1 cellular context compared by ENCODE assay signal in the genomic region with DNA sequence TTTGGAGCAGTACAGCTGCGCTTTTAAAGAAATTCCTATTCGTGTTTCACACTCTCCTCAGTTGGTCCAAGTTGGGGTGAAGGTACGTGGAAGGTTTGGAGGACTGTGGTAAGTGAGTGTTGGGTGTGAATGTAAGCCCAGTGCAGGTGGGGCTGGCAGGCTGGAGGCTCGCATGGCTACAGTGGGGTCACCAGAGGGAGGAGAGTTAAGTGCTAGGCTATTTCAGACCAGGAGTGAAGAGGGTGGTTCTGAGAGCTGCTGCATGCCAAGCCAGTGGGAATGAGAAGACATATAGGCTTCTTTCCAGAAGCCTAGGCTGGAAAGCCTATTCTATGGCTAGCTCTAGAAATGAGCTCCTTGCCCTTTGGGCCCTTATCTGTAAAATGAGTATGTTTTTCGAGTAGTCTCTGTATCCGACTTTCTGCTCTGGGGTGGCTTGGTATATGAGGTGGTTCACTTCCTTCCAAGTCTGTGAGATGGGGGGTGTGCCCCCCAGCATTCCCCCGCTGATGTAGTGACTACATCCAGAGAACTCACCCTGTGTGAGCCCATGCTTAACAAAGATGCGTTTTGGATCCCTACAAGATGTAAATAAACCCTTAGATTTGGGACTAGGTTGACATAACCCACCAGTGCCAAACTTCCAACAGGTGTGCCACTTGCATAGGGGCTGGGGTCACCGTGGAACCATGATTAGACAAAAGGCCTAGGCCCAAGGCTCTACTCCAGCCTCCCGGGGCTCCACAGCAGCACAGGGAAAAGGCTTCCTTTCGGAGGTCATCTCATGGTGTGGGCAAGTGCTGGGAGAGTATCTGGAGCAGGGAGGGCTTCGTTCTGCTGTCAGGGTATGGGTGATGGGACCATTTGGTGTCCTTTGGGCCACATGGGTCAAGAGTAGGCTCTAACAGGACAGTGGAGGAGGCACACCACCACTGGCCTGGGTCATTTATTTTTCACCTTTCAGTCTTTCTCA.
TF ChIP-seq lines count a peak whose summit lies in the region.

No MANE protein-coding gene starts in this region.

TF ChIP-seq in HepG2, 621 proteins besides CTCF, POLR2A, EP300 and RAD21:
- TF ChIP-seq, protein P1, sequence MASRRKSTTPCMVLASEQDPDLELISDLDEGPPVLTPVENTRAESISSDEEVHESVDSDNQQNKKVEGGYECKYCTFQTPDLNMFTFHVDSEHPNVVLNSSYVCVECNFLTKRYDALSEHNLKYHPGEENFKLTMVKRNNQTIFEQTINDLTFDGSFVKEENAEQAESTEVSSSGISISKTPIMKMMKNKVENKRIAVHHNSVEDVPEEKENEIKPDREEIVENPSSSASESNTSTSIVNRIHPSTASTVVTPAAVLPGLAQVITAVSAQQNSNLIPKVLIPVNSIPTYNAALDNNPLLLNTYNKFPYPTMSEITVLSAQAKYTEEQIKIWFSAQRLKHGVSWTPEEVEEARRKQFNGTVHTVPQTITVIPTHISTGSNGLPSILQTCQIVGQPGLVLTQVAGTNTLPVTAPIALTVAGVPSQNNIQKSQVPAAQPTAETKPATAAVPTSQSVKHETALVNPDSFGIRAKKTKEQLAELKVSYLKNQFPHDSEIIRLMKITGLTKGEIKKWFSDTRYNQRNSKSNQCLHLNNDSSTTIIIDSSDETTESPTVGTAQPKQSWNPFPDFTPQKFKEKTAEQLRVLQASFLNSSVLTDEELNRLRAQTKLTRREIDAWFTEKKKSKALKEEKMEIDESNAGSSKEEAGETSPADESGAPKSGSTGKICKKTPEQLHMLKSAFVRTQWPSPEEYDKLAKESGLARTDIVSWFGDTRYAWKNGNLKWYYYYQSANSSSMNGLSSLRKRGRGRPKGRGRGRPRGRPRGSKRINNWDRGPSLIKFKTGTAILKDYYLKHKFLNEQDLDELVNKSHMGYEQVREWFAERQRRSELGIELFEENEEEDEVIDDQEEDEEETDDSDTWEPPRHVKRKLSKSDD (CRISPR knock-in tag; IDR thresholded peaks at IDR 0.05; ENCODE audit: low read depth), result no peak
- TF ChIP-seq, protein P2, sequence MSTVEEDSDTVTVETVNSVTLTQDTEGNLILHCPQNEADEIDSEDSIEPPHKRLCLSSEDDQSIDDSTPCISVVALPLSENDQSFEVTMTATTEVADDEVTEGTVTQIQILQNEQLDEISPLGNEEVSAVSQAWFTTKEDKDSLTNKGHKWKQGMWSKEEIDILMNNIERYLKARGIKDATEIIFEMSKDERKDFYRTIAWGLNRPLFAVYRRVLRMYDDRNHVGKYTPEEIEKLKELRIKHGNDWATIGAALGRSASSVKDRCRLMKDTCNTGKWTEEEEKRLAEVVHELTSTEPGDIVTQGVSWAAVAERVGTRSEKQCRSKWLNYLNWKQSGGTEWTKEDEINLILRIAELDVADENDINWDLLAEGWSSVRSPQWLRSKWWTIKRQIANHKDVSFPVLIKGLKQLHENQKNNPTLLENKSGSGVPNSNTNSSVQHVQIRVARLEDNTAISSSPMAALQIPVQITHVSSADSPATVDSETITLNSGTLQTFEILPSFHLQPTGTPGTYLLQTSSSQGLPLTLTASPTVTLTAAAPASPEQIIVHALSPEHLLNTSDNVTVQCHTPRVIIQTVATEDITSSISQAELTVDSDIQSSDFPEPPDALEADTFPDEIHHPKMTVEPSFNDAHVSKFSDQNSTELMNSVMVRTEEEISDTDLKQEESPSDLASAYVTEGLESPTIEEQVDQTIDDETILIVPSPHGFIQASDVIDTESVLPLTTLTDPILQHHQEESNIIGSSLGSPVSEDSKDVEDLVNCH (CRISPR knock-in tag; IDR thresholded peaks at IDR 0.05), result no peak
- TF ChIP-seq MEIS1 (CRISPR knock-in tag; IDR thresholded peaks at IDR 0.05; ENCODE audit: borderline replicate concordance) (no peak), SCMH1 (CRISPR knock-in tag; IDR thresholded peaks at IDR 0.05; ENCODE audit: borderline replicate concordance) (no peak), NFKBIZ (CRISPR knock-in tag; IDR thresholded peaks at IDR 0.05) (no peak), GABPB1 (CRISPR knock-in tag; IDR thresholded peaks at IDR 0.05) (no peak), ZNF766 (CRISPR knock-in tag; IDR thresholded peaks at IDR 0.05; ENCODE audit: borderline replicate concordance) (no peak), ZNF552 (CRISPR knock-in tag; IDR thresholded peaks at IDR 0.05; ENCODE audit: borderline replicate concordance) (no peak), ZNF709 (CRISPR knock-in tag; IDR thresholded peaks at IDR 0.05) (no peak), BORCS8-MEF2B (CRISPR knock-in tag; IDR thresholded peaks at IDR 0.05) (no peak), ZSCAN31 (CRISPR knock-in tag; IDR thresholded peaks at IDR 0.05; ENCODE audit: low read depth) (no peak), ZNF660 (CRISPR knock-in tag; IDR thresholded peaks at IDR 0.05; ENCODE audit: borderline replicate concordance, low read depth) (no peak), SAP130 (CRISPR knock-in tag; IDR thresholded peaks at IDR 0.05; ENCODE audit: low read depth) (no peak)
- TF ChIP-seq, protein P3, sequence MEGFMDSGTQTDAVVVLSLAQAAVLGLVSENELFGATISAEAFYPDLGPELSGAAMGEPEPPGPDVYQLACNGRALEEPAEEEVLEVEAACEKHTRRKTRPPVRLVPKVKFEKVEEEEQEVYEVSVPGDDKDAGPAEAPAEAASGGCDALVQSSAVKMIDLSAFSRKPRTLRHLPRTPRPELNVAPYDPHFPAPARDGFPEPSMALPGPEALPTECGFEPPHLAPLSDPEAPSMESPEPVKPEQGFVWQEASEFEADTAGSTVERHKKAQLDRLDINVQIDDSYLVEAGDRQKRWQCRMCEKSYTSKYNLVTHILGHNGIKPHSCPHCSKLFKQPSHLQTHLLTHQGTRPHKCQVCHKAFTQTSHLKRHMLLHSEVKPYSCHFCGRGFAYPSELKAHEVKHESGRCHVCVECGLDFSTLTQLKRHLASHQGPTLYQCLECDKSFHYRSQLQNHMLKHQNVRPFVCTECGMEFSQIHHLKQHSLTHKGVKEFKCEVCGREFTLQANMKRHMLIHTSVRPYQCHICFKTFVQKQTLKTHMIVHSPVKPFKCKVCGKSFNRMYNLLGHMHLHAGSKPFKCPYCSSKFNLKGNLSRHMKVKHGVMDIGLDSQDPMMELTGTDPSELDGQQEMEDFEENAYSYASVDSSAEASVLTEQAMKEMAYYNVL (CRISPR knock-in tag; IDR thresholded peaks at IDR 0.05; ENCODE audit: borderline replicate concordance), result no peak
- TF ChIP-seq, protein P4, sequence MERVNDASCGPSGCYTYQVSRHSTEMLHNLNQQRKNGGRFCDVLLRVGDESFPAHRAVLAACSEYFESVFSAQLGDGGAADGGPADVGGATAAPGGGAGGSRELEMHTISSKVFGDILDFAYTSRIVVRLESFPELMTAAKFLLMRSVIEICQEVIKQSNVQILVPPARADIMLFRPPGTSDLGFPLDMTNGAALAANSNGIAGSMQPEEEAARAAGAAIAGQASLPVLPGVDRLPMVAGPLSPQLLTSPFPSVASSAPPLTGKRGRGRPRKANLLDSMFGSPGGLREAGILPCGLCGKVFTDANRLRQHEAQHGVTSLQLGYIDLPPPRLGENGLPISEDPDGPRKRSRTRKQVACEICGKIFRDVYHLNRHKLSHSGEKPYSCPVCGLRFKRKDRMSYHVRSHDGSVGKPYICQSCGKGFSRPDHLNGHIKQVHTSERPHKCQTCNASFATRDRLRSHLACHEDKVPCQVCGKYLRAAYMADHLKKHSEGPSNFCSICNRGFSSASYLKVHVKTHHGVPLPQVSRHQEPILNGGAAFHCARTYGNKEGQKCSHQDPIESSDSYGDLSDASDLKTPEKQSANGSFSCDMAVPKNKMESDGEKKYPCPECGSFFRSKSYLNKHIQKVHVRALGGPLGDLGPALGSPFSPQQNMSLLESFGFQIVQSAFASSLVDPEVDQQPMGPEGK (CRISPR knock-in tag; IDR thresholded peaks at IDR 0.05), result no peak
